ENCODE assay signal across 7 cellular contexts in genomic region chr4:110341118-110341517, GRCh38.
DNase-seq lines count a peak whose midpoint lies in the region; ATAC-seq and TF ChIP-seq lines count a peak whose summit lies in the region.
"Not testable (repeated sequence)": the region's sequence is repeated elsewhere in the genome, so short reads cannot be mapped to it uniquely, and the experiment has no call there.

No MANE protein-coding gene starts in this region.

- peak overlapping the region; percentile 14; the same call in 1 of the 2 replicates for H3K4me3 ChIP-seq in SK-N-MC

- ATAC-seq in GM18505 (IDR thresholded peaks at IDR 0.05; ENCODE audit: unreplicated experiment) (peak; percentile 68), GM18870 (IDR thresholded peaks at IDR 0.05; ENCODE audit: unreplicated experiment) (peak; percentile 68), GM21390 (IDR thresholded peaks at IDR 0.05; ENCODE audit: unreplicated experiment) (peak; percentile 89), HG02840 (IDR thresholded peaks at IDR 0.05; ENCODE audit: low FRiP score, unreplicated experiment) (peak; percentile 65), HG03175 (IDR thresholded peaks at IDR 0.05; ENCODE audit: unreplicated experiment) (peak; percentile 73), HG03565 (IDR thresholded peaks at IDR 0.05; ENCODE audit: unreplicated experiment) (peak; percentile 79)

- not testable (repeated sequence) for H3K9me3 ChIP-seq in SK-N-MC (ENCODE audit: low read depth, low read length)

- not testable (repeated sequence) for TF ChIP-seq POLR2A in GM18505 (IDR thresholded peaks at IDR 0.05; ENCODE audit: borderline replicate concordance, extremely low read depth, insufficient read depth, insufficient read length)

- H3K27ac ChIP-seq in SK-N-MC = peak overlapping the region; percentile 85

- H3K36me3 ChIP-seq in SK-N-MC (ENCODE audit: insufficient read depth, low read length) = not testable (repeated sequence)

- peak; percentile 60 for DNase-seq in SK-N-MC (ENCODE audit: low read depth, low spot score)

- H3K9ac ChIP-seq in SK-N-MC (ENCODE audit: insufficient read length) = peak overlapping the region; percentile 4

Comparison
In these comparisons a context has a peak if more than half of its experiments do, and no peak if none do; other contexts are left out.
1. Peak in every context shown above with its lines: DNase-seq, ATAC-seq, H3K4me3 ChIP-seq and H3K27ac ChIP-seq.